ENCODE assay signal across 12 cellular contexts in genomic region chr7:45160374-45160773, GRCh38. TPM values are rescaled to one million over a fixed set of nuclear protein-coding genes. Genes with fewer than 3 reads are reported as not detected.
DNase-seq lines count a peak whose midpoint lies in the region; ATAC-seq and TF ChIP-seq lines count a peak whose summit lies in the region.
"Had no signal": no experiment of that assay in that cellular context is flagged by ENCODE, and none has a peak within 500 bp of the region (broad histone marks: within the 10 kb centered on the region; RNA-seq: fewer than 3 reads in every experiment).

No MANE protein-coding gene starts in this region.

- TF ChIP-seq EP300 in upper lobe of left lung (IDR thresholded peaks at IDR 0.05) (no peak), stomach (IDR thresholded peaks at IDR 0.05) (no peak)

- H3K36me3 ChIP-seq in heart right ventricle (peaks cover 0 to 18% (median 4%) of the 10 kb centered on the region in 9 donors), upper lobe of left lung (peaks cover 0 to 16% (median 0%) of the 10 kb centered on the region in 4 donors), stomach (no peaks in the 10 kb centered on the region)

- TF ChIP-seq CTCF in heart right ventricle (IDR thresholded peaks at IDR 0.05) (no peak), dorsolateral prefrontal cortex (IDR thresholded peaks at IDR 0.05 in 54 of 56, conservative IDR thresholded peaks at IDR 0.05 in 2 of 56; ENCODE audit: low read depth in 1 of 56, partially characterized antibody in 56 of 56) (no peak), upper lobe of left lung (IDR thresholded peaks at IDR 0.05) (no peak), stomach (IDR thresholded peaks at IDR 0.05) (no peak)

- H3K4me1 ChIP-seq in heart right ventricle (peaks cover 0 to 29% (median 5%) of the 10 kb centered on the region in 9 donors), upper lobe of left lung (peaks cover 0 to 20% (median 5%) of the 10 kb centered on the region in 4 donors), stomach (peaks cover 0 to 11% (median 10%) of the 10 kb centered on the region in 4 donors)

- TF ChIP-seq POLR2A in upper lobe of left lung (IDR thresholded peaks at IDR 0.05) (no peak), stomach (IDR thresholded peaks at IDR 0.05) (no peak)

- intact Hi-C loops in heart right ventricle (cut with DNase I), result loop anchor here in 3 of 10 donors (2.0 to 5.0 kb wide), 3 partner anchors 50 to 82 kb away; no protein-coding TSS in a partner anchor
- intact Hi-C loops in Right ventricle myocardium superior (cut with DNase I), result no loop called here
- intact Hi-C loops in dorsolateral prefrontal cortex (cut with DNase I), result loop anchor here in 1 of 2 donors (5.0 kb wide), 1 partner anchor 82 kb away; no protein-coding TSS in a partner anchor
- intact Hi-C loops in stomach (cut with DNase I; ENCODE audit: low total_unique reads), result no loop called here

- H3K9me3 ChIP-seq in heart right ventricle (peaks cover 0 to 18% (median 7%) of the 10 kb centered on the region in 11 donors), upper lobe of left lung (peaks cover 0 to 11% (median 3%) of the 10 kb centered on the region in 4 donors), stomach (peaks cover 0 to 13% (median 5%) of the 10 kb centered on the region in 4 donors)

- WGBS in heart right ventricle, 2 donors, result 58 to 65% methylated on average over 9 of the region's 9 CpGs
- 26 to 47% methylated on average over 9 of the region's 9 CpGs for WGBS in upper lobe of left lung, 2 donors
- 60 to 68% (median 63%) methylated on average over 6 to 9 of the region's 9 CpGs for whole genome bisulfite sequencing in stomach, 5 donors

- peak overlapping the region in 9 of 10 donors; percentile 44 to 96 (median 89) for H3K27ac ChIP-seq in heart right ventricle
- peak overlapping the region in 42 of 59 donors; percentile 6 to 82 (median 51) for H3K27ac ChIP-seq in dorsolateral prefrontal cortex
- peak overlapping the region in 3 of 4 donors; percentile 41 to 94 (median 83) for H3K27ac ChIP-seq in upper lobe of left lung
- peak overlapping the region in 1 of 5 donors; percentile 14 for H3K27ac ChIP-seq in stomach

- H3K27me3 ChIP-seq in heart right ventricle, result peaks cover 0 to 27% (median 9%) of the 10 kb centered on the region in 7 donors
- no peaks in the 10 kb centered on the region for H3K27me3 ChIP-seq in dorsolateral prefrontal cortex
- peaks cover 0 to 8% (median 3%) of the 10 kb centered on the region in 4 donors for H3K27me3 ChIP-seq in upper lobe of left lung
- H3K27me3 ChIP-seq in stomach, result peaks cover 0 to 43% (median 20%) of the 10 kb centered on the region in 3 donors

- DNase-seq in heart right ventricle (no peak), Right ventricle myocardium superior (no peak), dorsolateral prefrontal cortex (peak in 2 of 10 donors; percentile 12 to 19), upper lobe of left lung (no peak), DMS79 (lab: John Stamatoyannopoulos, UW) (no peak), COLO668 (lab: John Stamatoyannopoulos, UW; ENCODE audit: unreplicated experiment) (no peak), stomach (no peak)
- DNase-seq: effector memory CD8-positive, alpha-beta T cell; small intestine had no signal

- ATAC-seq in heart right ventricle (peak in 7 of 8 donors; percentile 7 to 47 (median 27)), Right ventricle myocardium superior (ENCODE audit: poor library complexity) (no peak), HG02759 (IDR thresholded peaks at IDR 0.05; ENCODE audit: unreplicated experiment) (peak; percentile 74), upper lobe of left lung (ENCODE audit: low FRiP score in 2 of 2) (no peak)
- ATAC-seq: effector memory CD8-positive, alpha-beta T cell had no signal

- peak overlapping the region in 7 of 10 donors; percentile 3 to 81 (median 66) for H3K4me3 ChIP-seq in heart right ventricle
- peak overlapping the region in 5 of 59 donors; percentile 8 to 38 (median 23) for H3K4me3 ChIP-seq in dorsolateral prefrontal cortex
- H3K4me3 ChIP-seq in upper lobe of left lung, result peak overlapping the region in 3 of 4 donors; percentile 48 to 67 (median 52)
- no peak overlapping the region for H3K4me3 ChIP-seq in stomach

RNA-seq across cellular contexts. Expression of gene RAMP3, which starts 2.8 kb away (rescaled TPM):
- 10 to 100 TPM; 12.7 to 40.8 (median 24.9) TPM for total RNA-seq in heart right ventricle
- polyA plus RNA-seq in heart right ventricle, result 10 to 100 TPM; 65.3 to 70.2 TPM
- total RNA-seq in Right ventricle myocardium superior, result 31.2 TPM
- total RNA-seq in dorsolateral prefrontal cortex, result 10 to 100 TPM in 71 of 120 experiments, 1 to 10 TPM in 49; 2.2 to 25.9 (median 10.8) TPM
- 100 to 1,000 TPM in 3 of 6 donors, 10 to 100 TPM in 3; 33.5 to 306 (median 88.1) TPM for total RNA-seq in upper lobe of left lung
- 10 to 100 TPM in 2 of 5 donors, 1 to 10 TPM in 3; 2.6 to 17.6 (median 6.2) TPM for total RNA-seq in stomach
- polyA plus RNA-seq in stomach, result 10 to 100 TPM; 10.3 to 21.8 (median 11.9) TPM
- total RNA-seq: activated CD8-positive, alpha-beta memory T cell treated with anti-CD3 and anti-CD28 coated beads for 36 hours; T-helper 1 cell treated with Interleukin-12 subunit alpha and Interleukin-12 subunit beta and Interleukin-4 antibody, amounts not matched to agents 30 ng/mL and 1 ng/mL, for 36 hours had no signal

RNA-seq across cellular contexts. Expression of gene TBRG4, which starts 48.9 kb away (rescaled TPM):
- total RNA-seq in heart right ventricle (10 to 100 TPM; 57.1 to 88.2 (median 66.7) TPM), Right ventricle myocardium superior (82.2 TPM), dorsolateral prefrontal cortex (10 to 100 TPM; 39.3 to 66.1 (median 52.5) TPM), upper lobe of left lung (10 to 100 TPM; 24.2 to 92.2 (median 54.6) TPM), stomach (100 to 1,000 TPM in 2 of 5 donors, 10 to 100 TPM in 3; 40.8 to 219 (median 79.5) TPM)
- polyA plus RNA-seq in heart right ventricle (10 to 100 TPM; 74.3 to 93.9 TPM), stomach (10 to 100 TPM; 31.2 to 45.2 (median 32.2) TPM)

Comparison
In these comparisons a context has a peak if more than half of its experiments do, and no peak if none do; other contexts are left out.
1. ATAC-seq: peak in heart right ventricle (7 of 8) and HG02759 (single experiment); none in Right ventricle myocardium superior (single experiment) and upper lobe of left lung (0 of 2).
2. H3K4me3 ChIP-seq: peak in heart right ventricle (7 of 10) and upper lobe of left lung (3 of 4); none in stomach (0 of 4).